Comparison of ENCODE assay signal across 8 cellular contexts in genomic region chrX:107000013-107000515, GRCh38. TPM values are rescaled to one million over a fixed set of nuclear protein-coding genes. Genes with fewer than 3 reads are reported as not detected.
DNase-seq lines count a peak whose midpoint lies in the region; ATAC-seq and TF ChIP-seq lines count a peak whose summit lies in the region.

Gene MORC4, minus strand, starts transcription at chrX:107000212. Its CDS starts 243 bp downstream, at chrX:106999969.

- peak within 1 kb of the TSS; percentile 79 for H3K4me2 ChIP-seq in Karpas-422 (ENCODE audit: low read depth, low read length, poor library complexity, severe bottlenecking)

- H3K4me1 ChIP-seq in Karpas-422 (ENCODE audit: low read length) (peaks cover 9% of the 10 kb centered on the region), suprapubic skin (peaks cover 7% of the 10 kb centered on the region)

- H3K79me2 ChIP-seq in Karpas-422 (ENCODE audit: low read length) = no peaks in the 10 kb centered on the region

- H3K9me3 Mint-ChIP-seq in activated naive CD8-positive, alpha-beta T cell (ENCODE audit: low read depth) = no peaks in the 10 kb centered on the region

- H3K27me3 ChIP-seq in Karpas-422 (ENCODE audit: low read length) = no peaks in the 10 kb centered on the region
- H3K27me3 ChIP-seq in suprapubic skin = no peaks in the 10 kb centered on the region

- H3K4me3 Mint-ChIP-seq in activated naive CD8-positive, alpha-beta T cell = peak within 1 kb of the TSS; percentile 89

- no peaks in the 10 kb centered on the region for H4K20me1 ChIP-seq in Karpas-422 (ENCODE audit: insufficient read depth, low read depth, low read length)

- peak; percentile 74 for ATAC-seq in GM21619 (IDR thresholded peaks at IDR 0.05; ENCODE audit: unreplicated experiment)

- no peaks in the 10 kb centered on the region for H3K36me3 Mint-ChIP-seq in activated naive CD8-positive, alpha-beta T cell

- peak within 1 kb of the TSS; percentile 67 for H3K9ac ChIP-seq in Karpas-422 (ENCODE audit: low read length)

- in situ Hi-C loops in Caki2 (cut with HindIII; ENCODE audit: low pct_unique_long_range_greater_than_20kb, low sequenced_read_pairs) (no loop called here), SK-MEL-5 (cut with HindIII; ENCODE audit: low pct_unique_long_range_greater_than_20kb, low sequenced_read_pairs) (no loop called here)

- H3K27ac ChIP-seq in Karpas-422 (ENCODE audit: low read length) (no peak within 1 kb of the TSS), suprapubic skin (peak within 1 kb of the TSS; percentile 74)

- no peaks in the 10 kb centered on the region for H3K36me3 ChIP-seq in Karpas-422 (ENCODE audit: insufficient read depth, low read length)
- no peaks in the 10 kb centered on the region for H3K36me3 ChIP-seq in suprapubic skin

- H3K27ac Mint-ChIP-seq in activated naive CD8-positive, alpha-beta T cell = no peak within 1 kb of the TSS

- H3K9me2 ChIP-seq in Karpas-422 (replicated peaks; ENCODE audit: insufficient read depth, low read length) = no peaks in the 10 kb centered on the region

- WGBS in suprapubic skin = 21% methylated on average over 33 of the region's 42 CpGs

- no peak for TF ChIP-seq CTCF in suprapubic skin (IDR thresholded peaks at IDR 0.05)

- H3K4me1 Mint-ChIP-seq in activated naive CD8-positive, alpha-beta T cell (ENCODE audit: low read depth) = peaks cover 9% of the 10 kb centered on the region

- H3K9me3 ChIP-seq in Karpas-422 (ENCODE audit: low read length) (no peaks in the 10 kb centered on the region), suprapubic skin (no peaks in the 10 kb centered on the region)

- no peaks in the 10 kb centered on the region for H3K27me3 Mint-ChIP-seq in activated naive CD8-positive, alpha-beta T cell

- TF ChIP-seq EP300 in suprapubic skin (IDR thresholded peaks at IDR 0.05) = no peak

- TF ChIP-seq POLR2A in suprapubic skin (IDR thresholded peaks at IDR 0.05) = no peak

- H3K4me3 ChIP-seq in Karpas-422 (ENCODE audit: low read length) = peak within 1 kb of the TSS; percentile 77
- H3K4me3 ChIP-seq in suprapubic skin = peak within 1 kb of the TSS; percentile 66

- H2AFZ ChIP-seq in Karpas-422 (ENCODE audit: low read length) = peak within 1 kb of the TSS; percentile 57; the same call in 1 of the 2 replicates

- DNase-seq in Caki2 (ENCODE audit: low read depth) (peak; percentile 74), Karpas-422 (peak; percentile 84), SK-MEL-5 (ENCODE audit: low read depth, low spot score) (peak; percentile 75), glomerular visceral epithelial cell (ENCODE audit: extremely low spot score) (peak; percentile 89), occipital lobe (lab: John Stamatoyannopoulos, UW) (peak; percentile 71), suprapubic skin (ENCODE audit: low spot score in 2 of 2) (peak; percentile 86 to 87)

RNA-seq across cellular contexts. Expression of gene MORC4, which starts in this region (rescaled TPM):
- 5.3 and 6.8 TPM in 2 replicates for total RNA-seq in Caki2 (2014; rRNA removed; shearing (Covaris generic); ENCODE audit: low replicate concordance)
- 11.5 and 11.9 TPM in 2 replicates for total RNA-seq in Karpas-422 (2014; rRNA removed; shearing (Covaris generic); ENCODE audit: low replicate concordance)
- total RNA-seq in SK-MEL-5 (2014; rRNA removed; shearing (Covaris generic)) = 11.7 and 13.7 TPM in 2 replicates
- 11.7 and 16.3 TPM in 2 replicates for polyA plus RNA-seq in SK-MEL-5 (2015; cell fraction: cytosol; rRNA removed)
- polyA plus RNA-seq in SK-MEL-5 (2015; cell fraction: nucleus; rRNA removed) = 13.6 and 17.9 TPM in 2 replicates
- total RNA-seq in occipital lobe (6.6 TPM), suprapubic skin (10 to 100 TPM; 17.4 to 33.2 (median 24.9) TPM)
